Comparison of ENCODE assay signal across 11 cellular contexts in genomic region chr1:38889589-38889988, GRCh38. TPM values are rescaled to one million over a fixed set of nuclear protein-coding genes. Genes with fewer than 3 reads are reported as not detected.
"Had no signal": no experiment of that assay in that cellular context is flagged by ENCODE, and none has a peak within 500 bp of the region (broad histone marks: within the 10 kb centered on the region; RNA-seq: fewer than 3 reads in every experiment).

No MANE protein-coding gene starts in this region.

- H2AFZ ChIP-seq: GM23248 had no signal

- H3K9ac ChIP-seq: GM23248 had no signal

- H3K27ac ChIP-seq: GM23248, HL-60 had no signal

- H3K9me3 Mint-ChIP-seq: HFFc6 had no signal

- DNase-seq: GM23248, GOT3, H7, HFFc6, IMR-90, KG1 had no signal

- H3K4me1 ChIP-seq: HAP-1 had no signal

- H3K9me3 ChIP-seq: HAP-1 had no signal

- H3K4me3 Mint-ChIP-seq: HFFc6 had no signal

- FAIRE-seq: K562 had no signal

- H3K4me3 ChIP-seq: GM23248, HAP-1, K562 had no signal

- H3K27ac Mint-ChIP-seq: HFFc6 had no signal

- H3K36me3 ChIP-seq: HAP-1 had no signal

RNA-seq across cellular contexts. Expression of gene GJA9, which starts 8.2 kb away (rescaled TPM):
- total RNA-seq: H4, H7, HFFc6, HT1080, IMR-90, K562 had no signal
- polyA plus RNA-seq: GM23248, IMR-90, K562 had no signal

RNA-seq across cellular contexts. Expression of gene RHBDL2, which starts 52.0 kb away (rescaled TPM):
- total RNA-seq: H4, K562 had no signal
- polyA plus RNA-seq: K562 had no signal
